3 cellular contexts compared by ENCODE assay signal in the genomic region with DNA sequence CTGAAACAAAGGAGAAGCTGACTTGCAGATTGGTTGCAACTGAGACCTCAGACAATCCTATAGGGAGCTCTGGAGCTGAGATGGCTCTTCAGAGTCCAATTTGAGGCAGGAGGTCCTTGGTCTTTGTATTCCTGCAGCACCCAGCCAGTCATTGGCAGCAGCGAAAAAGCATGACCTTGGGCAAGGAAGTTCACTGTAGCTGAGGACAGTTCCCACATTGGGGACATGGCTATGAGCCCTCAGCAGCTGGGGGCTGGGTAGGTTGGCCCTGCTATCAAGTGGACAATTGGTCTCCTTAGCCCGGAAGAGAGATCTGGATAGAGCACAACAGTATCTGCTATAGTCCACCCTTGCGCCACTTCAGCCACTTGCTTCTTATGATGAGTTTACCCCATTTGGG.
"Had no signal": no experiment of that assay in that cellular context is flagged by ENCODE, and none has a peak within 500 bp of the region (broad histone marks: within the 10 kb centered on the region; RNA-seq: fewer than 3 reads in every experiment).

No MANE protein-coding gene starts in this region.

- DNase-seq: GDM1, GF-D8 had no signal

- H3K4me3 ChIP-seq: GM12878 had no signal

- ATAC-seq: GM12878 had no signal
